ENCODE assay signal across 17 cellular contexts in the genomic region with DNA sequence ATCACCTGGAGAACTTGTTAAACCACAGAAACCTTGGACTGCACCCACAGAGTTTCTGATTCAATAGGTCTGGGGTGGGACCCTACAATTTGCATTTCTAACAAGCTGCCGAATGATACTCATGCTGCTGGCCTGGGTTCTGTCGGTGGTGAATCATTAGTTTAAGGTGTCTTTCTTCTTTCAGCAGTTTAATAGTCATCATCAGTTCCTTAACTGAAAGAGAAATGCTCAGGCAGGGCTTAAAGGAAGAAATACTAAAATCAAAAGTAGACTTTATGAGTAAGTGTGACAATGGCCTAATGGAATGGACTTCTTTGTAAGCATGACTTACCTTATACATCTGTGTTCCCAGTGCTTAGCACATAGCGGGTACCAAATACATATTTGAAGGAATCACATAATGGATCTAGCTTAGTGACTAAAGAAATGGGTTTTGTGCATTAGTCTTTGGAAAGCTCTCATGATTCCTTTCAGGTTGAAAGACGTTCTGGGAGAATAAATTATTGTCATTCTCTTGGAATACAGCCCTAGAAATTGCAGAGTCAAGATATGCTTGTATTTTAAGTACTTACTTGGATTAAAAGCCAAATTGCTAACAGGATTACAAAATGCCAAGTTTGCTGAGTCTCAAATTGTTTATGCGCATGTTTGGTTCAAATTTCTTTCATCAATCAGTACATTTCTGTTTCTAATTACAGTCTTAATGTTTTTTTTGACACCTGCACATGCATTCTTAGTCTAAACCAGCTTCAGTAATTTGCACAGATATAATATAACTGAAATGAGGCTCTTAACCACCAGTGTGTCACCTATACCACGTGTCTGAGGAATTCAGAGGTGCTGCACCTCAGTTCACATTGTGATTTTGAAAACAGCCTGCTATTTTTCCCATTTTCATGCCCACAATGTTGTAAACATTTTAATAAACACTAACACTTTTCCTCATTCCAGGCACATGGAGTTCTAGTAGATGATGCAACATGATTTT.
A peak's percentile ranks its signal among the peaks of the same experiment; 100 is the strongest.
DNase-seq lines count a peak whose midpoint lies in the region; ATAC-seq and TF ChIP-seq lines count a peak whose summit lies in the region.
"Had no signal": no experiment of that assay in that cellular context is flagged by ENCODE, and none has a peak within 500 bp of the region (broad histone marks: within the 10 kb centered on the region; RNA-seq: fewer than 3 reads in every experiment).

No MANE protein-coding gene starts in this region.

- CTCF ChIA-PET in CD4-positive, alpha-beta memory T cell (lab: Charles Lee; ENCODE audit: partially characterized antibody) = no interaction called here

- H3K27me3 ChIP-seq in CD4-positive, alpha-beta memory T cell (ENCODE audit: insufficient read depth, low read length) = no peaks in the 10 kb centered on the region
- H3K27me3 ChIP-seq: gastroesophageal sphincter, vagina had no signal

- TF ChIP-seq POLR2A in erythroblast (IDR thresholded peaks at IDR 0.05; ENCODE audit: low read length) = no peak

- no peak overlapping the region for H3K4me3 Mint-ChIP-seq in stimulated activated effector memory CD8-positive, alpha-beta T cell treated with anti-CD3 and anti-CD28 coated beads, Interleukin-12 subunit alpha, Interleukin-12 subunit beta, amount 100 ng/mL, for 72 hours
- H3K4me3 Mint-ChIP-seq in CD4-positive, alpha-beta memory T cell = no peak overlapping the region
- H3K4me3 Mint-ChIP-seq: activated CD8-positive, alpha-beta memory T cell treated with anti-CD3 and anti-CD28 coated beads, Interleukin-2, amount 10 ng/mL, durations not matched to agents 7 days and 5 days; activated naive CD4-positive, alpha-beta T cell treated with anti-CD3 and anti-CD28 coated beads, Interleukin-2, amount 50 U/mL, for 24 hours had no signal

- no peak overlapping the region for H3K27ac Mint-ChIP-seq in activated naive CD4-positive, alpha-beta T cell treated with anti-CD3 and anti-CD28 coated beads, Interleukin-2, amount 50 U/mL, for 72 hours
- H3K27ac Mint-ChIP-seq in stimulated activated effector memory CD8-positive, alpha-beta T cell treated with anti-CD3 and anti-CD28 coated beads, Interleukin-12 subunit alpha, Interleukin-12 subunit beta, amount 100 ng/mL, for 72 hours = no peak overlapping the region
- no peak overlapping the region for H3K27ac Mint-ChIP-seq in CD4-positive, alpha-beta memory T cell
- H3K27ac Mint-ChIP-seq: activated CD8-positive, alpha-beta memory T cell treated with anti-CD3 and anti-CD28 coated beads, Interleukin-2, amount 10 ng/mL, durations not matched to agents 7 days and 5 days; activated naive CD4-positive, alpha-beta T cell treated with anti-CD3 and anti-CD28 coated beads, Interleukin-2, amount 50 U/mL, for 24 hours; progenitor cell of endocrine pancreas had no signal

- H3K27me3 Mint-ChIP-seq in CD4-positive, alpha-beta memory T cell = peaks cover 4 to 6% of the 10 kb centered on the region in 2 donors
- H3K27me3 Mint-ChIP-seq: activated CD8-positive, alpha-beta memory T cell treated with anti-CD3 and anti-CD28 coated beads, Interleukin-2, amount 10 ng/mL, durations not matched to agents 7 days and 5 days; activated naive CD4-positive, alpha-beta T cell treated with anti-CD3 and anti-CD28 coated beads, Interleukin-2, amount 50 U/mL, for 24 hours; progenitor cell of endocrine pancreas had no signal

- H3K9me3 ChIP-seq in CD4-positive, alpha-beta memory T cell (ENCODE audit: control insufficient read depth in 1 of 2, low read length in 2 of 2) = no peaks in the 10 kb centered on the region
- H3K9me3 ChIP-seq: gastroesophageal sphincter, vagina had no signal

- DNase-seq in activated naive CD4-positive, alpha-beta T cell treated with anti-CD3 and anti-CD28 coated beads, Interleukin-2, amount 50 U/mL, for 72 hours (ENCODE audit: low spot score in 2 of 2) = peak in 1 of 2 donors; percentile 26
- no peak for DNase-seq in activated naive CD4-positive, alpha-beta T cell treated with Interleukin-2 at 50 U/mL for 16 hours
- DNase-seq in astrocyte of the hippocampus (ENCODE audit: low read depth, low spot score) (peak; percentile 13), DMS79 (lab: John Stamatoyannopoulos, UW) (no peak), erythroblast (lab: John Stamatoyannopoulos, UW) (no peak)
- DNase-seq in stimulated activated effector memory CD8-positive, alpha-beta T cell treated with anti-CD3 and anti-CD28 coated beads, Interleukin-12 subunit alpha, Interleukin-12 subunit beta, amount 100 ng/mL, for 72 hours (ENCODE audit: low spot score in 2 of 2) = no peak
- DNase-seq in CD4-positive, alpha-beta memory T cell = no peak
- DNase-seq: activated CD8-positive, alpha-beta memory T cell treated with anti-CD3 and anti-CD28 coated beads, Interleukin-2, amount 10 ng/mL, durations not matched to agents 7 days and 5 days; caudate nucleus; MV-4-11; NCI-H2029 treated with DMSO at 0.1 percent for 48 hours; NCI-H526 had no signal

- H3K4me1 Mint-ChIP-seq in stimulated activated effector memory CD8-positive, alpha-beta T cell treated with anti-CD3 and anti-CD28 coated beads, Interleukin-12 subunit alpha, Interleukin-12 subunit beta, amount 100 ng/mL, for 72 hours = no peaks in the 10 kb centered on the region
- peaks cover 0 to 2% (median 0%) of the 10 kb centered on the region in 4 donors for H3K4me1 Mint-ChIP-seq in CD4-positive, alpha-beta memory T cell
- H3K4me1 Mint-ChIP-seq: activated naive CD4-positive, alpha-beta T cell treated with anti-CD3 and anti-CD28 coated beads, Interleukin-2, amount 50 U/mL, for 24 hours had no signal

- peak; percentile 83 to 89 for ATAC-seq in activated naive CD4-positive, alpha-beta T cell treated with anti-CD3 and anti-CD28 coated beads, Interleukin-2, amount 50 U/mL, for 72 hours
- peak; percentile 47 for ATAC-seq in HG02759 (IDR thresholded peaks at IDR 0.05; ENCODE audit: unreplicated experiment)
- ATAC-seq in stimulated activated effector memory CD8-positive, alpha-beta T cell treated with anti-CD3 and anti-CD28 coated beads, Interleukin-12 subunit alpha, Interleukin-12 subunit beta, amount 100 ng/mL, for 72 hours = peak; percentile 70
- ATAC-seq: activated CD8-positive, alpha-beta memory T cell treated with anti-CD3 and anti-CD28 coated beads, Interleukin-2, amount 10 ng/mL, durations not matched to agents 7 days and 5 days; gastroesophageal sphincter had no signal

- no peaks in the 10 kb centered on the region for H3K4me1 ChIP-seq in CD4-positive, alpha-beta memory T cell (ENCODE audit: insufficient read depth, low read length)
- H3K4me1 ChIP-seq: gastroesophageal sphincter, vagina had no signal

- H3K36me3 ChIP-seq in CD4-positive, alpha-beta memory T cell (ENCODE audit: insufficient read depth, low read length) = no peaks in the 10 kb centered on the region
- H3K36me3 ChIP-seq: gastroesophageal sphincter, vagina had no signal

- H3K36me3 Mint-ChIP-seq in activated naive CD4-positive, alpha-beta T cell treated with anti-CD3 and anti-CD28 coated beads, Interleukin-2, amount 50 U/mL, for 72 hours = peaks cover 0 to 5% of the 10 kb centered on the region in 2 donors
- no peaks in the 10 kb centered on the region for H3K36me3 Mint-ChIP-seq in stimulated activated effector memory CD8-positive, alpha-beta T cell treated with anti-CD3 and anti-CD28 coated beads, Interleukin-12 subunit alpha, Interleukin-12 subunit beta, amount 100 ng/mL, for 72 hours
- no peaks in the 10 kb centered on the region for H3K36me3 Mint-ChIP-seq in CD4-positive, alpha-beta memory T cell
- H3K36me3 Mint-ChIP-seq: activated CD8-positive, alpha-beta memory T cell treated with anti-CD3 and anti-CD28 coated beads, Interleukin-2, amount 10 ng/mL, durations not matched to agents 7 days and 5 days; activated naive CD4-positive, alpha-beta T cell treated with anti-CD3 and anti-CD28 coated beads, Interleukin-2, amount 50 U/mL, for 24 hours had no signal

- intact Hi-C loops in CD4-positive, alpha-beta memory T cell (cut with micrococcal nuclease) = no loop called here

- POLR2A ChIA-PET in CD4-positive, alpha-beta memory T cell (lab: Charles Lee; ENCODE audit: partially characterized antibody) = no interaction called here

- H3K9me3 Mint-ChIP-seq in activated naive CD4-positive, alpha-beta T cell treated with anti-CD3 and anti-CD28 coated beads, Interleukin-2, amount 50 U/mL, for 72 hours = no peaks in the 10 kb centered on the region
- peaks cover 2% of the 10 kb centered on the region for H3K9me3 Mint-ChIP-seq in stimulated activated effector memory CD8-positive, alpha-beta T cell treated with anti-CD3 and anti-CD28 coated beads, Interleukin-12 subunit alpha, Interleukin-12 subunit beta, amount 100 ng/mL, for 72 hours
- H3K9me3 Mint-ChIP-seq in CD4-positive, alpha-beta memory T cell = peaks cover 0 to 2% (median 0%) of the 10 kb centered on the region in 8 donors
- H3K9me3 Mint-ChIP-seq: activated naive CD4-positive, alpha-beta T cell treated with anti-CD3 and anti-CD28 coated beads, Interleukin-2, amount 50 U/mL, for 24 hours had no signal

- no peak overlapping the region for H3K4me3 ChIP-seq in CD4-positive, alpha-beta memory T cell (ENCODE audit: low read length in 2 of 2)
- H3K4me3 ChIP-seq: gastroesophageal sphincter, vagina had no signal

- H3K27ac ChIP-seq in CD4-positive, alpha-beta memory T cell (ENCODE audit: low read depth, low read length) = no peak overlapping the region
- H3K27ac ChIP-seq: gastroesophageal sphincter, vagina had no signal
